25 cellular contexts compared by ENCODE assay signal in the genomic region with DNA sequence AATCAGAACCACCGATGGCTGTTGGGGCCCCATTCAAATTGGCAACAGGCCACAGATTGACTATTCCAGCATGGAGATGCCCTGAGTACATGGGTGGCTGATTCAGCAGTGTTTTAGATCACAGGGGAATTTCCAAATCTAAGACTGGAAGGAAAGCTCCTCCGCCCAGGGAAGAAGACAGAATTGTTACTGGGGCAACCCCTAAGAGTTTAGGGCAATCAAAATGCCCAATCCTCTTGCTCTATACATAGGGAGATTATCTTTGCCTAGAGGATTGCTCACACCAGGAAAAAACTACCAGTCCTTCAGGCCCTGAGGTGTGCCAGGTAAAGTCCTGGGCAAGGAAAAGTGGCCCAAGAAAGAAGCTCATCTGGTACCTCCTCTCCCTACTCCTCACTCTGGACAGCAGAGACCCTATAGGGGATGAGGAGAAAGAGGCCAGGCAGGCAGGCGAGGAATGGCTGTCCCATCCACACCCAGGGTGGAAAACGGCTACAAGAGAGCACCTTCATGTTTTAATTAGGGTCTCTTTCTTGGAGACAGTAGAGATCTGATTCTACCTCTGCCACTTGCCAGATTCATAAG. TPM values are rescaled to one million over a fixed set of nuclear protein-coding genes. Genes with fewer than 3 reads are reported as not detected.
"Had no signal": no experiment of that assay in that cellular context is flagged by ENCODE, and none has a peak within 500 bp of the region (broad histone marks: within the 10 kb centered on the region; RNA-seq: fewer than 3 reads in every experiment).

No MANE protein-coding gene starts in this region.

- DNase-seq: activated CD4-positive, alpha-beta T cell treated with anti-CD3 and anti-CD28 coated beads for 1 hour; activated CD4-positive, alpha-beta T cell treated with anti-CD3 and anti-CD28 coated beads, Interleukin-2, amount 50 U/mL, for 1 hour; activated CD8-positive, alpha-beta T cell treated with anti-CD3 and anti-CD28 coated beads, Interleukin-2, amount 10 ng/mL, durations not matched to agents 7 days and 5 days; activated gamma-delta T cell; activated naive CD4-positive, alpha-beta T cell treated with anti-CD3 and anti-CD28 coated beads, Interleukin-2, amount 50 U/mL, for 16 hours; activated naive CD8-positive, alpha-beta T cell treated with anti-CD3 and anti-CD28 coated beads, Interleukin-2, amount 50 U/mL, for 24 hours; body of pancreas; central memory CD4-positive, alpha-beta T cell; erythroblast; left ventricle myocardium superior; midbrain; natural killer cell; pancreas; psoas muscle; small intestine; stimulated activated CD4-positive, alpha-beta T cell treated with anti-CD3 and anti-CD28 coated beads, Interleukin-15, amount 100 ng/mL, for 24 hours; stomach; T-helper 9 cell had no signal

- H3K9me3 ChIP-seq: pancreas, psoas muscle, right lobe of liver, suprapubic skin had no signal

- H3K36me3 ChIP-seq: gastroesophageal sphincter, pancreas, right lobe of liver, stomach, suprapubic skin, tibial nerve had no signal

- H3K27me3 ChIP-seq: body of pancreas, pancreas, right lobe of liver, suprapubic skin, tibial nerve had no signal

- H3K27ac ChIP-seq: body of pancreas, gastroesophageal sphincter, pancreas, psoas muscle, right lobe of liver, suprapubic skin, tibial nerve had no signal

- H3K4me3 ChIP-seq: body of pancreas, gastroesophageal sphincter, pancreas, psoas muscle, right lobe of liver, stomach, suprapubic skin, tibial nerve had no signal

- H3K4me1 ChIP-seq: body of pancreas, gastroesophageal sphincter, pancreas, psoas muscle, right lobe of liver, stomach, tibial nerve had no signal

- ATAC-seq: activated CD8-positive, alpha-beta T cell treated with anti-CD3 and anti-CD28 coated beads, Interleukin-2, amount 10 ng/mL, durations not matched to agents 7 days and 5 days; activated naive CD8-positive, alpha-beta T cell treated with anti-CD3 and anti-CD28 coated beads, Interleukin-2, amount 50 U/mL, for 24 hours; body of pancreas; gastroesophageal sphincter; left ventricle myocardium superior; natural killer cell; pancreas; psoas muscle; right lobe of liver; stimulated activated memory B cell treated with anti-CD40 and anti-IgM and Interleukin-4, amounts not matched to agents 10 μg/mL and 1 μg/mL and 100 μg/mL, for 72 hours had no signal

RNA-seq across cellular contexts. Expression of a gene that starts 5.8 kb away (rescaled TPM):
- total RNA-seq: activated CD8-positive, alpha-beta T cell treated with anti-CD3 and anti-CD28 coated beads, Interleukin-2, amount 10 ng/mL, durations not matched to agents 7 days and 5 days; activated T-helper 1 cell treated with anti-CD3 and anti-CD28 coated beads, Interleukin-12 subunit alpha, Interleukin-12 subunit beta, Interleukin-2, Interleukin-4 antibody, amounts not matched to agents 30 ng/mL and 10 ng/mL and 1 ng/mL, durations not matched to agents 14 hours and 24 hours and 36 hours; T-helper 1 cell treated with Interleukin-12 subunit alpha and Interleukin-12 subunit beta and Interleukin-4 antibody, amounts not matched to agents 30 ng/mL and 1 ng/mL, for 36 hours had no signal

RNA-seq across cellular contexts. Expression of a gene that starts 9.7 kb away (rescaled TPM):
- total RNA-seq: activated CD8-positive, alpha-beta T cell treated with anti-CD3 and anti-CD28 coated beads, Interleukin-2, amount 10 ng/mL, durations not matched to agents 7 days and 5 days; activated T-helper 1 cell treated with anti-CD3 and anti-CD28 coated beads, Interleukin-12 subunit alpha, Interleukin-12 subunit beta, Interleukin-2, Interleukin-4 antibody, amounts not matched to agents 30 ng/mL and 10 ng/mL and 1 ng/mL, durations not matched to agents 14 hours and 24 hours and 36 hours; body of pancreas; suprapubic skin; T-helper 1 cell treated with Interleukin-12 subunit alpha and Interleukin-12 subunit beta and Interleukin-4 antibody, amounts not matched to agents 30 ng/mL and 1 ng/mL, for 36 hours; tibial nerve had no signal

RNA-seq across cellular contexts. Expression of a gene that starts 27.4 kb away (rescaled TPM):
- total RNA-seq: activated CD8-positive, alpha-beta T cell treated with anti-CD3 and anti-CD28 coated beads, Interleukin-2, amount 10 ng/mL, durations not matched to agents 7 days and 5 days; activated T-helper 1 cell treated with anti-CD3 and anti-CD28 coated beads, Interleukin-12 subunit alpha, Interleukin-12 subunit beta, Interleukin-2, Interleukin-4 antibody, amounts not matched to agents 30 ng/mL and 10 ng/mL and 1 ng/mL, durations not matched to agents 14 hours and 24 hours and 36 hours had no signal

RNA-seq across cellular contexts. Expression of a gene that starts 31.2 kb away (rescaled TPM):
- total RNA-seq: activated CD8-positive, alpha-beta T cell treated with anti-CD3 and anti-CD28 coated beads, Interleukin-2, amount 10 ng/mL, durations not matched to agents 7 days and 5 days; activated T-helper 1 cell treated with anti-CD3 and anti-CD28 coated beads, Interleukin-12 subunit alpha, Interleukin-12 subunit beta, Interleukin-2, Interleukin-4 antibody, amounts not matched to agents 30 ng/mL and 10 ng/mL and 1 ng/mL, durations not matched to agents 14 hours and 24 hours and 36 hours; body of pancreas; left ventricle myocardium superior; natural killer cell; pancreas; psoas muscle; right lobe of liver; stomach; T-helper 1 cell treated with Interleukin-12 subunit alpha and Interleukin-12 subunit beta and Interleukin-4 antibody, amounts not matched to agents 30 ng/mL and 1 ng/mL, for 36 hours; tibial nerve had no signal
- polyA plus RNA-seq: pancreas, psoas muscle, small intestine had no signal

RNA-seq across cellular contexts. Expression of a gene that starts 36.4 kb away (rescaled TPM):
- total RNA-seq: activated CD8-positive, alpha-beta T cell treated with anti-CD3 and anti-CD28 coated beads, Interleukin-2, amount 10 ng/mL, durations not matched to agents 7 days and 5 days; activated T-helper 1 cell treated with anti-CD3 and anti-CD28 coated beads, Interleukin-12 subunit alpha, Interleukin-12 subunit beta, Interleukin-2, Interleukin-4 antibody, amounts not matched to agents 30 ng/mL and 10 ng/mL and 1 ng/mL, durations not matched to agents 14 hours and 24 hours and 36 hours; body of pancreas; gastroesophageal sphincter; left ventricle myocardium superior; natural killer cell; psoas muscle; right lobe of liver; stomach; T-helper 1 cell treated with Interleukin-12 subunit alpha and Interleukin-12 subunit beta and Interleukin-4 antibody, amounts not matched to agents 30 ng/mL and 1 ng/mL, for 36 hours; tibial nerve had no signal
- polyA plus RNA-seq: pancreas, psoas muscle had no signal
